1 cellular context compared by ENCODE assay signal in the genomic region with DNA sequence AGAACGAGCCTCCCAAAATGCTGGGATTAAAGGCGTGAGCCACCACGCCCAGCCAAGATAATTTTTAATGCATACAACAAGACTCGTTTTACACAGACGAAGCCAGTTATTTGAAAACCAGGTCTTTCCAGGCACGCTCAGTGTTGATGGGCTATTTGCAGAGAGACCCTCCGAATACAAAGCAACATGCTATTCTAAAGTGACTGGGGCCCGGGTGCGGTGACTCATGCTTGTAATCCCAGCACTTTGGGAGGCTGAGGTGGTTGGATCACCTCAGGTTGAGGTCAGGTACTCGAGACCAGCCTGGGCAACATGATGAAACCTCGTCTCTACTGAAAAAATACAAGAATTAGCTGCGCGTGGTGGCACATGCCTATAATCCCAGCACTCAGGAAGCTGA.
TF ChIP-seq lines count a peak whose summit lies in the region.

No MANE protein-coding gene starts in this region.

TF ChIP-seq in H1, 55 proteins besides CTCF, POLR2A, EP300 and RAD21:
- no peak for TF ChIP-seq MAX (IDR thresholded peaks at IDR 0.05)
- no peak for TF ChIP-seq SIX5 (IDR thresholded peaks at IDR 0.05; ENCODE audit: low read depth, low read length)
- TF ChIP-seq EGR1 (IDR thresholded peaks at IDR 0.05; ENCODE audit: borderline replicate concordance, low read depth, low read length): no peak
- TF ChIP-seq TAF7 (optimal IDR thresholded peaks at IDR 0.05; ENCODE audit: borderline replicate concordance, low read depth, low read length): no peak
- TF ChIP-seq SIRT6 (IDR thresholded peaks at IDR 0.05; ENCODE audit: low read length): no peak
- TF ChIP-seq RNF2 (IDR thresholded peaks at IDR 0.05; ENCODE audit: borderline replicate concordance, low read depth, low read length, missing control alignments, poor library complexity, severe bottlenecking): no peak
- TF ChIP-seq YY1 (IDR thresholded peaks at IDR 0.05; ENCODE audit: low read depth, low read length): no peak
- no peak for TF ChIP-seq RXRA (IDR thresholded peaks at IDR 0.05; ENCODE audit: insufficient read depth, low read depth, low read length)
- TF ChIP-seq SP2 (IDR thresholded peaks at IDR 0.05; ENCODE audit: low read length): no peak
- no peak for TF ChIP-seq HDAC2 (IDR thresholded peaks at IDR 0.05; ENCODE audit: borderline replicate concordance in 1 of 2, low read depth in 2 of 2, low read length in 2 of 2)
- TF ChIP-seq CTBP2 (IDR thresholded peaks at IDR 0.05; ENCODE audit: borderline replicate concordance, insufficient read depth, insufficient read length, low read length): no peak
- TF ChIP-seq NANOG (IDR thresholded peaks at IDR 0.05; ENCODE audit: insufficient read depth, low read depth, low read length, poor library complexity, severe bottlenecking): no peak
- TF ChIP-seq FOSL1 (IDR thresholded peaks at IDR 0.05; ENCODE audit: insufficient read depth, low read depth, low read length): no peak
- TF ChIP-seq USF2 (IDR thresholded peaks at IDR 0.05; ENCODE audit: low read length): no peak
- no peak for TF ChIP-seq TAF1 (IDR thresholded peaks at IDR 0.05; ENCODE audit: low read depth, low read length)
TF ChIP-seq in H1: peak in this region for 0.
